ENCODE assay signal across 13 cellular contexts in the genomic region with DNA sequence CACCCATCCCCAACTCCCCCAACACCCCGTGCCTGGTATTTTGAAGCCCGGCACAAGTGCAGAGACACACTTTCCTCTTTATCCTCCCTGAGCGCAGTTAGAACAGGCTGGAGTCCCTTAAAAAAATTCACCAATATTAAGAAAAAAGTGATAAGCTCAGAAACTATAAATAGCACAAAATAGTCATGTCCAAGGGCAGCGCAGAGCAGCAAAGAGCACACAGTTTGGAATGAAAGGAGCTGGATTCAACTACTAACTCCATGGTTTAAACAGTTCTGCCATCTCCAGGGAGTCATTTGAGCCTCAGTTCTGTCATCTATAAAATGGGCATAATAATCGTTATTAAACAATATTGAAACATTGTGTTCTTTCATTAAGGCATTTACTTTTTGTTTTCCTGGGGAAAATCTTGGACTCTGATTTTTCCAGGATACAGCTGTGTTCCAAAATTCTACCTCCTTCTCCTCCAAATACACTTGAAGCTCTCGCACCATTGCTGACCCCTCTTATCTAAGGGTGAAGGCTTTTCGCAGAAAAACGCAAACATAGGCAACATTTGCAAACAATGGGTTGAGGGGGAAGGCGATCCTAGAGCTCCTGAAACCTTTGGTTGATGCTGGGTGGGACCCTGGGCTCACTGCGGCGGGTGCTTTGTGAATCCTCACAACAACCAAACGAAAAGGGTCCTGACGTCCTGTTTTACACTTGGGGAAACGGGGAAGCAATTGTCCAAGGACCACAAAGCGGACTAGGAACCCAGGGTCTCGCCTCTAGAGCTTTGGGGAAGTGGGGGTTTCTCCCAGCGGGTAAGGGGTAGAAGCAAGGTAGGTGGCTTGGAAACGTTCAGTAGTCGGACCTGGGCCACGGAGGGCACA. TPM values are rescaled to one million over a fixed set of nuclear protein-coding genes. Genes with fewer than 3 reads are reported as not detected.
DNase-seq lines count a peak whose midpoint lies in the region; ATAC-seq and TF ChIP-seq lines count a peak whose summit lies in the region.
"Had no signal": no experiment of that assay in that cellular context is flagged by ENCODE, and none has a peak within 500 bp of the region (broad histone marks: within the 10 kb centered on the region; RNA-seq: fewer than 3 reads in every experiment).

No MANE protein-coding gene starts in this region.

- H3K27me3 ChIP-seq in breast epithelium (no peaks in the 10 kb centered on the region), uterus (no peaks in the 10 kb centered on the region)

- H3K36me3 ChIP-seq in breast epithelium = no peaks in the 10 kb centered on the region
- no peaks in the 10 kb centered on the region for H3K36me3 ChIP-seq in uterus
- H3K36me3 ChIP-seq: SJSA1 had no signal

- ATAC-seq in natural killer cell treated with Interleukin-12 subunit alpha and Interleukin-12 subunit beta and Interleukin-15 and Interleukin-18, amount 100 ng/mL, for 72 hours = no peak
- no peak for ATAC-seq in HG02970 (IDR thresholded peaks at IDR 0.05; ENCODE audit: low FRiP score, unreplicated experiment)

- TF ChIP-seq POLR2A in breast epithelium (IDR thresholded peaks at IDR 0.05) (no peak), uterus (IDR thresholded peaks at IDR 0.05) (no peak)

- no peak overlapping the region for H3K4me3 Mint-ChIP-seq in MCF 10A (ENCODE audit: unreplicated experiment)
- peak overlapping the region; percentile 39 for H3K4me3 Mint-ChIP-seq in natural killer cell treated with Interleukin-12 subunit alpha and Interleukin-12 subunit beta and Interleukin-15 and Interleukin-18, amount 100 ng/mL, for 72 hours

- CTCF ChIA-PET in MCF 10A (lab: Yijun Ruan, JAX) = interaction anchor here (0.7 kb wide), 1 partner anchor 43 kb away, joined by 5 read pairs; no protein-coding TSS in a partner anchor

- intact Hi-C loops in breast epithelium (cut with DNase I; ENCODE audit: low total_unique reads) = no loop called here
- intact Hi-C loops in MCF 10A (cut with micrococcal nuclease) = loop anchor here (5.0 kb wide), 1 partner anchor 109 kb away; the partner anchor contains the start of gene MAGEF1
- intact Hi-C loops in uterus (cut with DNase I; ENCODE audit: low total_unique reads) = no loop called here

- no peaks in the 10 kb centered on the region for H3K27me3 Mint-ChIP-seq in MCF 10A (ENCODE audit: insufficient read depth, unreplicated experiment)
- peaks cover 45 to 59% of the 10 kb centered on the region in 2 donors for H3K27me3 Mint-ChIP-seq in natural killer cell treated with Interleukin-12 subunit alpha and Interleukin-12 subunit beta and Interleukin-15 and Interleukin-18, amount 100 ng/mL, for 72 hours

- H3K9me3 Mint-ChIP-seq in MCF 10A (ENCODE audit: unreplicated experiment) = no peaks in the 10 kb centered on the region
- no peaks in the 10 kb centered on the region for H3K9me3 Mint-ChIP-seq in natural killer cell treated with Interleukin-12 subunit alpha and Interleukin-12 subunit beta and Interleukin-15 and Interleukin-18, amount 100 ng/mL, for 72 hours

- H3K27ac Mint-ChIP-seq in MCF 10A (ENCODE audit: low read depth, unreplicated experiment) = no peak overlapping the region
- H3K27ac Mint-ChIP-seq in natural killer cell treated with Interleukin-12 subunit alpha and Interleukin-12 subunit beta and Interleukin-15 and Interleukin-18, amount 100 ng/mL, for 72 hours = no peak overlapping the region

- no peak for TF ChIP-seq CTCF in breast epithelium (IDR thresholded peaks at IDR 0.05)
- no peak for TF ChIP-seq CTCF in MCF 10A (IDR thresholded peaks at IDR 0.05; ENCODE audit: unreplicated experiment)
- no peak for TF ChIP-seq CTCF in fibroblast of the aortic adventitia (IDR thresholded peaks at IDR 0.05; ENCODE audit: insufficient read depth, low read length)
- TF ChIP-seq CTCF in uterus (IDR thresholded peaks at IDR 0.05) = no peak

- BruUV-seq in MCF 10A (replicated peaks; lab: Mats Ljungman, UMichigan) = no TSS peak

- DNase-seq in breast epithelium (ENCODE audit: low spot score in 2 of 2) (no peak), MCF 10A (ENCODE audit: unreplicated experiment) (no peak), fibroblast of the aortic adventitia (ENCODE audit: low read depth) (peak; percentile 67), uterus (no peak), glomerular visceral epithelial cell (ENCODE audit: extremely low spot score) (no peak), NCI-H2081 (lab: John Stamatoyannopoulos, UW) (no peak)
- DNase-seq in natural killer cell treated with Interleukin-12 subunit alpha and Interleukin-12 subunit beta and Interleukin-15 and Interleukin-18, amount 100 ng/mL, for 72 hours (ENCODE audit: low spot score) = peak; percentile 55
- DNase-seq: cortex of kidney, kidney, NCI-H187 had no signal

- no peaks in the 10 kb centered on the region for H3K36me3 Mint-ChIP-seq in MCF 10A (ENCODE audit: insufficient read depth, unreplicated experiment)
- H3K36me3 Mint-ChIP-seq in natural killer cell treated with Interleukin-12 subunit alpha and Interleukin-12 subunit beta and Interleukin-15 and Interleukin-18, amount 100 ng/mL, for 72 hours = no peaks in the 10 kb centered on the region

- H3K4me1 ChIP-seq in breast epithelium = peaks cover 4 to 17% of the 10 kb centered on the region in 2 donors
- H3K4me1 ChIP-seq in uterus = peaks cover 4 to 16% of the 10 kb centered on the region in 2 donors
- H3K4me1 ChIP-seq: SJSA1 had no signal

- H3K9me3 ChIP-seq in breast epithelium (no peaks in the 10 kb centered on the region), uterus (no peaks in the 10 kb centered on the region)
- H3K9me3 ChIP-seq: SJSA1 had no signal

- peaks cover 29% of the 10 kb centered on the region for H3K4me1 Mint-ChIP-seq in MCF 10A (ENCODE audit: insufficient read depth, unreplicated experiment)
- H3K4me1 Mint-ChIP-seq in natural killer cell treated with Interleukin-12 subunit alpha and Interleukin-12 subunit beta and Interleukin-15 and Interleukin-18, amount 100 ng/mL, for 72 hours (ENCODE audit: low read depth in 2 of 2) = peaks cover 23 to 41% of the 10 kb centered on the region in 2 donors

- H3K27ac ChIP-seq in breast epithelium = peak overlapping the region; percentile 92 to 94
- peak overlapping the region; percentile 61 to 74 for H3K27ac ChIP-seq in uterus
- H3K27ac ChIP-seq: SJSA1 had no signal

- peak overlapping the region; percentile 40 to 71 (median 60) for H3K4me3 ChIP-seq in breast epithelium
- H3K4me3 ChIP-seq in fibroblast of the aortic adventitia (ENCODE audit: low read depth, low read length) = no peak overlapping the region
- peak overlapping the region; percentile 19 to 36 for H3K4me3 ChIP-seq in uterus
- H3K4me3 ChIP-seq: SJSA1 had no signal

- POLR2A ChIA-PET in MCF 10A (lab: Yijun Ruan, JAX) = interaction anchor here (0.7 to 1.9 kb wide), 7 partner anchors 36 to 176 kb away, joined by 3 to 11 read pairs (median 6); partner anchors contain the start of genes EPHB3 and MAGEF1

RNA-seq across cellular contexts. Expression of gene EPHB3, which starts 41.8 kb away (rescaled TPM):
- total RNA-seq in breast epithelium (10 to 100 TPM in 1 of 3 donors, 1 to 10 TPM in 1, under 1 TPM in 1; 0.32 to 25.3 (median 7.9) TPM), MCF 10A (2022) (4.0 and 5.4 TPM in 2 replicates), fibroblast of the aortic adventitia (ENCODE audit: low replicate concordance) (2.5 and 4.7 TPM in 2 replicates), uterus (10 to 100 TPM in 2 of 4 donors, 1 to 10 TPM in 2; 2.0 to 70.2 (median 19.7) TPM)
- not detected for total RNA-seq in natural killer cell treated with Interleukin-12 subunit alpha and Interleukin-12 subunit beta and Interleukin-15 and Interleukin-18, amount 100 ng/mL, for 72 hours
- total RNA-seq: activated CD8-positive, alpha-beta memory T cell treated with anti-CD3 and anti-CD28 coated beads for 36 hours had no signal

Comparison
In these comparisons a context has a peak if more than half of its experiments do, and no peak if none do; other contexts are left out.
1. DNase-seq: peak in fibroblast of the aortic adventitia (single experiment) and natural killer cell treated with Interleukin-12 subunit alpha and Interleukin-12 subunit beta and Interleukin-15 and Interleukin-18, amount 100 ng/mL, for 72 hours (single experiment); none in breast epithelium (0 of 2), MCF 10A (single experiment), uterus (0 of 2), glomerular visceral epithelial cell (single experiment) and NCI-H2081 (0 of 2).